ENCODE assay signal across 22 cellular contexts in genomic region chr16:3138823-3139426, GRCh38. TPM values are rescaled to one million over a fixed set of nuclear protein-coding genes. Genes with fewer than 3 reads are reported as not detected.
"Had no signal": no experiment of that assay in that cellular context is flagged by ENCODE, and none has a peak within 500 bp of the region (broad histone marks: within the 10 kb centered on the region; RNA-seq: fewer than 3 reads in every experiment).

No MANE protein-coding gene starts in this region.

- H3K27me3 ChIP-seq: SJCRH30, upper lobe of left lung had no signal

- H3K9me3 Mint-ChIP-seq: activated naive CD4-positive, alpha-beta T cell treated with anti-CD3 and anti-CD28 coated beads, Interleukin-2, amount 50 U/mL, for 72 hours; brain; endodermal cell; natural killer cell; stimulated activated naive CD8-positive, alpha-beta T cell treated with anti-CD3 and anti-CD28 coated beads, Interleukin-15, Interleukin-2, amounts not matched to agents 100 ng/mL and 50 ng/mL, for 24 hours; WTC11 had no signal

- H3K27ac ChIP-seq: lower lobe of right lung, SJCRH30, upper lobe of left lung had no signal

- H3K9me3 ChIP-seq: lower lobe of right lung, SJCRH30, upper lobe of left lung had no signal

- H3K4me3 ChIP-seq: lower lobe of right lung, SJCRH30, upper lobe of left lung had no signal

- H3K4me3 Mint-ChIP-seq: activated CD4-positive, alpha-beta T cell treated with anti-CD3 and anti-CD28 coated beads for 36 hours; endodermal cell; natural killer cell; stimulated activated naive CD8-positive, alpha-beta T cell treated with anti-CD3 and anti-CD28 coated beads, Interleukin-15, Interleukin-2, amounts not matched to agents 100 ng/mL and 50 ng/mL, for 24 hours; WTC11 had no signal

- H3K27me3 Mint-ChIP-seq: activated CD4-positive, alpha-beta T cell treated with anti-CD3 and anti-CD28 coated beads for 36 hours; progenitor cell of endocrine pancreas; stimulated activated naive CD8-positive, alpha-beta T cell treated with anti-CD3 and anti-CD28 coated beads, Interleukin-15, Interleukin-2, amounts not matched to agents 100 ng/mL and 50 ng/mL, for 24 hours had no signal

- DNase-seq: activated CD4-positive, alpha-beta T cell treated with anti-CD3 and anti-CD28 coated beads for 36 hours; activated CD4-positive, alpha-beta T cell treated with anti-CD3 and anti-CD28 coated beads, Interleukin-2, amount 50 U/mL, for 48 hours; activated gamma-delta T cell; amniotic stem cell; caudate nucleus; endodermal cell; erythroblast; left colon; natural killer cell; nucleus accumbens; SJCRH30; stimulated activated CD4-positive, alpha-beta T cell treated with anti-CD3 and anti-CD28 coated beads, Interleukin-2, amount 100 ng/mL, for 24 hours had no signal

- H3K36me3 ChIP-seq: SJCRH30 had no signal

- ATAC-seq: activated CD4-positive, alpha-beta T cell treated with anti-CD3 and anti-CD28 coated beads for 36 hours; activated naive CD4-positive, alpha-beta T cell treated with anti-CD3 and anti-CD28 coated beads, Interleukin-2, amount 50 U/mL, for 72 hours; left colon; lower lobe of right lung; natural killer cell; right cardiac atrium; WTC11 had no signal

- H3K27ac Mint-ChIP-seq: activated CD4-positive, alpha-beta T cell treated with anti-CD3 and anti-CD28 coated beads for 36 hours; endodermal cell; natural killer cell; progenitor cell of endocrine pancreas; stimulated activated naive CD8-positive, alpha-beta T cell treated with anti-CD3 and anti-CD28 coated beads, Interleukin-15, Interleukin-2, amounts not matched to agents 100 ng/mL and 50 ng/mL, for 24 hours; WTC11 had no signal

RNA-seq across cellular contexts. Expression of gene ZSCAN10, which starts 39.8 kb away (rescaled TPM):
- total RNA-seq: left colon, lower lobe of right lung, right cardiac atrium, skeletal muscle tissue had no signal
- polyA plus RNA-seq: right cardiac atrium had no signal

RNA-seq across cellular contexts. Expression of gene OR1F1, which starts 49.1 kb away (rescaled TPM):
- total RNA-seq: activated CD4-positive, alpha-beta T cell treated with anti-CD3 and anti-CD28 coated beads for 36 hours; activated naive CD4-positive, alpha-beta T cell treated with anti-CD3 and anti-CD28 coated beads, Interleukin-2, amount 50 U/mL, for 72 hours; left colon; lower lobe of right lung; natural killer cell; progenitor cell of endocrine pancreas; right cardiac atrium; skeletal muscle tissue; T-helper 2 cell treated with Interferon-gamma antibody and Interleukin-4, amounts not matched to agents 100 ng/mL and 5 ng/mL, for 36 hours; upper lobe of left lung had no signal
- polyA plus RNA-seq: right cardiac atrium had no signal
